1 cellular context compared by ENCODE assay signal in genomic region chr10:33566001-33566400, GRCh38.
TF ChIP-seq lines count a peak whose summit lies in the region.

No MANE protein-coding gene starts in this region.

TF ChIP-seq in WTC11, 78 proteins besides CTCF, POLR2A, EP300 and RAD21 (continued from another document):
- TF ChIP-seq, protein P1, sequence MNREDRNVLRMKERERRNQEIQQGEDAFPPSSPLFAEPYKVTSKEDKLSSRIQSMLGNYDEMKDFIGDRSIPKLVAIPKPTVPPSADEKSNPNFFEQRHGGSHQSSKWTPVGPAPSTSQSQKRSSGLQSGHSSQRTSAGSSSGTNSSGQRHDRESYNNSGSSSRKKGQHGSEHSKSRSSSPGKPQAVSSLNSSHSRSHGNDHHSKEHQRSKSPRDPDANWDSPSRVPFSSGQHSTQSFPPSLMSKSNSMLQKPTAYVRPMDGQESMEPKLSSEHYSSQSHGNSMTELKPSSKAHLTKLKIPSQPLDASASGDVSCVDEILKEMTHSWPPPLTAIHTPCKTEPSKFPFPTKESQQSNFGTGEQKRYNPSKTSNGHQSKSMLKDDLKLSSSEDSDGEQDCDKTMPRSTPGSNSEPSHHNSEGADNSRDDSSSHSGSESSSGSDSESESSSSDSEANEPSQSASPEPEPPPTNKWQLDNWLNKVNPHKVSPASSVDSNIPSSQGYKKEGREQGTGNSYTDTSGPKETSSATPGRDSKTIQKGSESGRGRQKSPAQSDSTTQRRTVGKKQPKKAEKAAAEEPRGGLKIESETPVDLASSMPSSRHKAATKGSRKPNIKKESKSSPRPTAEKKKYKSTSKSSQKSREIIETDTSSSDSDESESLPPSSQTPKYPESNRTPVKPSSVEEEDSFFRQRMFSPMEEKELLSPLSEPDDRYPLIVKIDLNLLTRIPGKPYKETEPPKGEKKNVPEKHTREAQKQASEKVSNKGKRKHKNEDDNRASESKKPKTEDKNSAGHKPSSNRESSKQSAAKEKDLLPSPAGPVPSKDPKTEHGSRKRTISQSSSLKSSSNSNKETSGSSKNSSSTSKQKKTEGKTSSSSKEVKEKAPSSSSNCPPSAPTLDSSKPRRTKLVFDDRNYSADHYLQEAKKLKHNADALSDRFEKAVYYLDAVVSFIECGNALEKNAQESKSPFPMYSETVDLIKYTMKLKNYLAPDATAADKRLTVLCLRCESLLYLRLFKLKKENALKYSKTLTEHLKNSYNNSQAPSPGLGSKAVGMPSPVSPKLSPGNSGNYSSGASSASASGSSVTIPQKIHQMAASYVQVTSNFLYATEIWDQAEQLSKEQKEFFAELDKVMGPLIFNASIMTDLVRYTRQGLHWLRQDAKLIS (CRISPR knock-in tag; IDR thresholded peaks at IDR 0.05; ENCODE audit: borderline replicate concordance), result no peak
- TF ChIP-seq CREM (CRISPR knock-in tag; IDR thresholded peaks at IDR 0.05) (no peak), KAT7 (CRISPR knock-in tag; IDR thresholded peaks at IDR 0.05; ENCODE audit: borderline replicate concordance) (no peak)
- TF ChIP-seq, protein P2, sequence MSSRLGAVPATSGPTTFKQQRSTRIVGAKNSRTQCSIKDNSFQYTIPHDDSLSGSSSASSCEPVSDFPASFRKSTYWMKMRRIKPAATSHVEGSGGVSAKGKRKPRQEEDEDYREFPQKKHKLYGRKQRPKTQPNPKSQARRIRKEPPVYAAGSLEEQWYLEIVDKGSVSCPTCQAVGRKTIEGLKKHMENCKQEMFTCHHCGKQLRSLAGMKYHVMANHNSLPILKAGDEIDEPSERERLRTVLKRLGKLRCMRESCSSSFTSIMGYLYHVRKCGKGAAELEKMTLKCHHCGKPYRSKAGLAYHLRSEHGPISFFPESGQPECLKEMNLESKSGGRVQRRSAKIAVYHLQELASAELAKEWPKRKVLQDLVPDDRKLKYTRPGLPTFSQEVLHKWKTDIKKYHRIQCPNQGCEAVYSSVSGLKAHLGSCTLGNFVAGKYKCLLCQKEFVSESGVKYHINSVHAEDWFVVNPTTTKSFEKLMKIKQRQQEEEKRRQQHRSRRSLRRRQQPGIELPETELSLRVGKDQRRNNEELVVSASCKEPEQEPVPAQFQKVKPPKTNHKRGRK (CRISPR knock-in tag; IDR thresholded peaks at IDR 0.05; ENCODE audit: borderline replicate concordance), result no peak
TF ChIP-seq in WTC11: peak in this region for 0.
